In the genomic region with DNA sequence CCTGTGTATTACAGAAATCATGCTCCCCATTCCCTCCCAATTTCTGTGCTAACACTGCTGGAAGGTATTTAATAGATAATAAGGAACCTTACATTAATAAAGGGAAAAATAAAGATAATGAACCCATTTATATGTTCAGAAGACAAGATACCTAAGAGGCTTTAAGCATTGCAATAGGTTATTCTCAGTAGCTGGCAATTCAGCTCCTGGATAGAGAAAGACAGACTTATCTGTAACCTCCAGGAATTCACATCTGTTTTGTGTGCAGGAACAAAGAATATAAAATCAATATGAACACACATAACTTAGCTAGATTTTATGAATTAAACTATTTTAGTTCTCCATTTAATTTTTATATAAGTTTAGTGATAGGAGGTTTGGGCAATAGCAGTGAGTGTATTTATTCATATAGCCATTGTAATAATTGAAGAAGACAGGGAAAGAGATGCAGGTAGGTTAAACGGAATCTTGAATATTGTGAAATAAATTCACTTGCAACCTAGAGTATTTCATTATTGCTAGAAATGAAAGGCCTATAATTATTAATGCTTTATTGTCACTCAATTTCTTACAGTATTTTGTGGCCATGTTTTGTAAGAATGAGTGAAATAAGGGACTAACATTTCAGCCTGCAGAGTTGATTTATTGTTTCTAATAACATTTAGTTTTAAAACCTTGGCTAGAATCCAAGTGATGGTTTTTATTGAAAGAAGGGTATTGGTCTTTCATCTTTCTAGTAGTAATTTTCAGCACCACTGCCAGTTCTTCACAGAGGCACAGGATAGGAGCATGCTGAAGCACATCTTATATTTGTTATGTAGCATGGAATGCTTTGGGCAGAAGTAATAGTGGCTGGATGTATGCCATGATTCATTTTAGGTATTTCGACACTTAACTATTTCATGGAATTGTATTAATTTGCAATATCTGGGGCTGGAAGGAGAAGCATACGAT, we compare ENCODE assay signal across 8 cellular contexts. TPM values are rescaled to one million over a fixed set of nuclear protein-coding genes. Genes with fewer than 3 reads are reported as not detected.
DNase-seq lines count a peak whose midpoint lies in the region; ATAC-seq and TF ChIP-seq lines count a peak whose summit lies in the region.

No MANE protein-coding gene starts in this region.

- TF ChIP-seq CTCF in heart left ventricle (IDR thresholded peaks at IDR 0.05) (no peak), foreskin fibroblast (IDR thresholded peaks at IDR 0.05; ENCODE audit: low read depth, low read length) (no peak), upper lobe of right lung (IDR thresholded peaks at IDR 0.05) (no peak)

- H3K27ac ChIP-seq in heart left ventricle (peak overlapping the region; percentile 77 to 97 (median 91)), upper lobe of right lung (peak overlapping the region; percentile 85)

- intact Hi-C loops in heart left ventricle (cut with DNase I): loop anchor here (2.0 to 10.0 kb wide), 7 partner anchors 69 to 229 kb away; no protein-coding TSS in a partner anchor
- intact Hi-C loops in cardiac septum (cut with DNase I): loop anchor here (2.0 to 10.0 kb wide), 7 partner anchors 67 to 521 kb away; partner anchors contain the start of genes IER5 and MR1
- intact Hi-C loops in upper lobe of right lung (cut with DNase I): loop anchor here (10.0 kb wide), 1 partner anchor 231 kb away; no protein-coding TSS in a partner anchor

- TF ChIP-seq POLR2A in heart left ventricle (IDR thresholded peaks at IDR 0.05): no peak

- ATAC-seq in heart left ventricle (no peak), upper lobe of right lung (no peak), GM21825 (IDR thresholded peaks at IDR 0.05; ENCODE audit: unreplicated experiment) (no peak)

- WGBS in heart left ventricle, 4 donors: 37 to 45% (median 42%) methylated on average over 3 of the region's 3 CpGs

- H3K9me3 ChIP-seq in heart left ventricle (no peaks in the 10 kb centered on the region), upper lobe of right lung (no peaks in the 10 kb centered on the region)

- H3K4me3 ChIP-seq in heart left ventricle (peak overlapping the region; percentile 69 to 98 (median 87)), foreskin fibroblast (ENCODE audit: low read depth in 1 of 2, low read length in 2 of 2) (peak overlapping the region; percentile 77 to 94), upper lobe of right lung (peak overlapping the region; percentile 97)

- H3K4me1 ChIP-seq in heart left ventricle (peaks cover 0 to 48% (median 29%) of the 10 kb centered on the region in 12 donors), upper lobe of right lung (peaks cover 31% of the 10 kb centered on the region)

- no peak for DNase-seq in heart left ventricle
- no peak for DNase-seq in cardiac septum (ENCODE audit: low spot score)
- DNase-seq in RKO (ENCODE audit: low spot score): peak; percentile 63
- DNase-seq in foreskin fibroblast: peak; percentile 32 to 74
- no peak for DNase-seq in upper lobe of right lung
- no peak for DNase-seq in T-helper 2 cell
- DNase-seq in A172 (ENCODE audit: low spot score): no peak

- H3K27me3 ChIP-seq in heart left ventricle: no peaks in the 10 kb centered on the region
- no peaks in the 10 kb centered on the region for H3K27me3 ChIP-seq in upper lobe of right lung

- H3K36me3 ChIP-seq in heart left ventricle: no peaks in the 10 kb centered on the region
- no peaks in the 10 kb centered on the region for H3K36me3 ChIP-seq in upper lobe of right lung

RNA-seq across cellular contexts. Expression of gene XPR1, which starts 1.5 kb away (rescaled TPM):
- total RNA-seq in heart left ventricle: 100 to 1,000 TPM in 1 of 9 donors, 10 to 100 TPM in 8; 55.4 to 163 (median 62.5) TPM
- 10 to 100 TPM; 18.6 to 50.4 TPM for polyA plus RNA-seq in heart left ventricle
- total RNA-seq in cardiac septum: 147 TPM
- total RNA-seq in upper lobe of right lung: 23.5 TPM
- 31.5 and 33.6 TPM in 2 replicates for total RNA-seq in A172 (2014; rRNA removed; shearing (Covaris generic))

Comparison
In these comparisons a context has a peak if more than half of its experiments do, and no peak if none do; other contexts are left out.
1. DNase-seq: peak in RKO (single experiment) and foreskin fibroblast (2 of 2); none in heart left ventricle (0 of 5), cardiac septum (single experiment), upper lobe of right lung (single experiment), T-helper 2 cell (0 of 5) and A172 (single experiment).
2. Peak in every context shown above with its lines, with median percentiles within 50 percentile points of each other: H3K4me3 ChIP-seq.